Comparison of ENCODE assay signal across 11 cellular contexts in genomic region chrX:13697440-13697839, GRCh38. TPM values are rescaled to one million over a fixed set of nuclear protein-coding genes. Genes with fewer than 3 reads are reported as not detected.
DNase-seq lines count a peak whose midpoint lies in the region; ATAC-seq, FAIRE-seq and TF ChIP-seq lines count a peak whose summit lies in the region.
"Had no signal": no experiment of that assay in that cellular context is flagged by ENCODE, and none has a peak within 500 bp of the region (broad histone marks: within the 10 kb centered on the region; RNA-seq: fewer than 3 reads in every experiment).

No MANE protein-coding gene starts in this region.

- H3K27ac ChIP-seq in neutrophil (peak overlapping the region; percentile 57), suprapubic skin (no peak overlapping the region), smooth muscle cell (ENCODE audit: low read depth) (no peak overlapping the region)

- DNase-seq in MV-4-11 (lab: John Stamatoyannopoulos, UW), result peak; percentile 81
- no peak for DNase-seq in RCC 7860 (ENCODE audit: low spot score)
- DNase-seq in activated CD4-positive, alpha-beta T cell treated with anti-CD3 and anti-CD28 coated beads for 1 hour, result no peak
- DNase-seq in suprapubic skin (ENCODE audit: low spot score in 2 of 2), result no peak
- DNase-seq in smooth muscle cell (lab: John Stamatoyannopoulos, UW; ENCODE audit: unreplicated experiment), result no peak
- DNase-seq: activated CD4-positive, alpha-beta T cell treated with anti-CD3 and anti-CD28 coated beads, Interleukin-2, amount 50 U/mL, for 48 hours; NCI-H69; stomach had no signal

- H3K4me1 ChIP-seq in neutrophil (ENCODE audit: control insufficient read depth in 1 of 2, insufficient read depth in 1 of 2, low read depth in 1 of 2, low read length in 1 of 2) (peaks cover 25 to 51% of the 10 kb centered on the region in 2 experiments), suprapubic skin (peaks cover 50% of the 10 kb centered on the region), smooth muscle cell (ENCODE audit: low read depth) (peaks cover 27% of the 10 kb centered on the region)

- TF ChIP-seq EP300 in suprapubic skin (IDR thresholded peaks at IDR 0.05), result no peak

- H3F3A ChIP-seq in smooth muscle cell (ENCODE audit: low read depth), result no peaks in the 10 kb centered on the region

- no peak overlapping the region for H2AFZ ChIP-seq in smooth muscle cell (ENCODE audit: low read depth)

- peaks cover 91% of the 10 kb centered on the region for H3K79me2 ChIP-seq in smooth muscle cell (ENCODE audit: low read depth)

- TF ChIP-seq CTCF in neutrophil (IDR thresholded peaks at IDR 0.05), result no peak
- TF ChIP-seq CTCF in suprapubic skin (IDR thresholded peaks at IDR 0.05), result no peak
- TF ChIP-seq CTCF in smooth muscle cell (IDR thresholded peaks at IDR 0.05; ENCODE audit: borderline replicate concordance, insufficient read depth, poor library complexity, severe bottlenecking), result no peak

- H3K27me3 ChIP-seq in neutrophil, result no peaks in the 10 kb centered on the region
- H3K27me3 ChIP-seq in suprapubic skin, result no peaks in the 10 kb centered on the region
- H3K27me3 ChIP-seq in smooth muscle cell (ENCODE audit: low read depth), result no peaks in the 10 kb centered on the region
- H3K27me3 ChIP-seq: stomach had no signal

- FAIRE-seq in RCC 7860 (lab: Jason Lieb, UNC), result no peak

- peaks cover 94% of the 10 kb centered on the region for H4K20me1 ChIP-seq in smooth muscle cell (ENCODE audit: low read depth)

- H3K4me2 ChIP-seq in smooth muscle cell, result no peak overlapping the region

- H3K36me3 ChIP-seq in neutrophil (no peaks in the 10 kb centered on the region), suprapubic skin (no peaks in the 10 kb centered on the region), smooth muscle cell (ENCODE audit: low read depth) (no peaks in the 10 kb centered on the region)
- H3K36me3 ChIP-seq: stomach had no signal

- peak; percentile 57 for ATAC-seq in GM18870 (IDR thresholded peaks at IDR 0.05; ENCODE audit: unreplicated experiment)
- peak; percentile 52 for ATAC-seq in HG02678 (IDR thresholded peaks at IDR 0.05; ENCODE audit: unreplicated experiment)

- H3K4me3 ChIP-seq in neutrophil (ENCODE audit: low read depth in 1 of 2, low read length in 1 of 2) (no peak overlapping the region), suprapubic skin (no peak overlapping the region), smooth muscle cell (no peak overlapping the region)
- H3K4me3 ChIP-seq: stomach had no signal

- TF ChIP-seq POLR2A in suprapubic skin (IDR thresholded peaks at IDR 0.05), result no peak

- H3K9ac ChIP-seq in smooth muscle cell (ENCODE audit: low read depth), result no peak overlapping the region

- 93% methylated on average over 2 of the region's 2 CpGs for WGBS in suprapubic skin
- WGBS in smooth muscle cell (ENCODE audit: low lambda C conversion rate), result 77% methylated on average over 2 of the region's 2 CpGs

- no peaks in the 10 kb centered on the region for H3K9me3 ChIP-seq in neutrophil
- H3K9me3 ChIP-seq in suprapubic skin, result no peaks in the 10 kb centered on the region
- H3K9me3 ChIP-seq in smooth muscle cell (replicated peaks; ENCODE audit: low read depth), result peaks cover 3% of the 10 kb centered on the region
- H3K9me3 ChIP-seq: stomach had no signal

RNA-seq across cellular contexts. Expression of gene RAB9A, which starts 8.5 kb away (rescaled TPM):
- total RNA-seq in suprapubic skin, result 10 to 100 TPM; 20.3 to 43.6 (median 32.0) TPM
- total RNA-seq in smooth muscle cell, result 25.8 and 42.3 TPM in 2 replicates
- 22.1 and 31.5 TPM in 2 replicates for polyA plus RNA-seq in smooth muscle cell

RNA-seq across cellular contexts. Expression of gene TRAPPC2, which starts 37.0 kb away (rescaled TPM):
- total RNA-seq in suprapubic skin (10 to 100 TPM in 3 of 4 donors, 1 to 10 TPM in 1; 9.7 to 16.9 (median 12.0) TPM), smooth muscle cell (7.6 and 9.5 TPM in 2 replicates)
- polyA plus RNA-seq in smooth muscle cell, result 6.1 and 9.4 TPM in 2 replicates

RNA-seq across cellular contexts. Expression of gene OFD1, which starts 37.1 kb away (rescaled TPM):
- total RNA-seq in suprapubic skin (10 to 100 TPM; 19.1 to 68.4 (median 32.5) TPM), smooth muscle cell (14.4 and 17.6 TPM in 2 replicates)
- 12.5 and 23.0 TPM in 2 replicates for polyA plus RNA-seq in smooth muscle cell

RNA-seq across cellular contexts. Expression of gene TCEANC, which starts 44.5 kb away (rescaled TPM):
- 1 to 10 TPM; 1.7 to 4.7 (median 3.2) TPM for total RNA-seq in suprapubic skin
- 2.5 and 2.6 TPM in 2 replicates for total RNA-seq in smooth muscle cell
- 1.2 and 1.9 TPM in 2 replicates for polyA plus RNA-seq in smooth muscle cell
